ENCODE assay signal across 1 cellular context in the genomic region with DNA sequence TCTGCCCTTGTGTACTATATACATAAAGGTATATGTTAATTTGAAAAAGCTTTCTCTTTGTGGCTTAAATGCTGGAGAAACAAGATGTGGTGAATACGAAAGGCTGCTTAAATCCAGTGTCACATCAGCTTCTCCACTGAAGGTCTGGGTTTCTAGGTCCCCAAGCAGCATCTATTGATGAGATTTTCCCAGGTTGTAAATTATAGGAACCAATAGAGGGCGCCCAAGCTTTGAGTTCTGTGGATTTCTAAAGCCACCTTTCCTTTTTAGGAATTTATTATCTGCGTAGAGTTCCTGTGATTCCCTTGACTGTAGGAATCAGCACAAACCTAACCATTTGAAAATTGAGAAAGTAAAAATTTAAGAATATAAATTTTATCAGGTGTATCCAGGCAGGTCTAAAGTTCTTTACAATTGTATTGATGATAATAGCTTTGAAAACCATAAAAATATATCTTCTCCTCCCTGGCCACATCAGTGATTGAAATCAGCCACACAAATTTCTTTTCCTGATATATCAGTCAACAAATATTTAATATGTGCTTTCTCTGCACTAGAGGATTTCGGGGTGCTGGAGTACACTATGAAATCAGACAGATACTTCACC.
TF ChIP-seq lines count a peak whose summit lies in the region.

No MANE protein-coding gene starts in this region.

TF ChIP-seq in liver, 16 proteins besides CTCF, POLR2A, EP300 and RAD21 (continued from another document):
- TF ChIP-seq, protein P1, sequence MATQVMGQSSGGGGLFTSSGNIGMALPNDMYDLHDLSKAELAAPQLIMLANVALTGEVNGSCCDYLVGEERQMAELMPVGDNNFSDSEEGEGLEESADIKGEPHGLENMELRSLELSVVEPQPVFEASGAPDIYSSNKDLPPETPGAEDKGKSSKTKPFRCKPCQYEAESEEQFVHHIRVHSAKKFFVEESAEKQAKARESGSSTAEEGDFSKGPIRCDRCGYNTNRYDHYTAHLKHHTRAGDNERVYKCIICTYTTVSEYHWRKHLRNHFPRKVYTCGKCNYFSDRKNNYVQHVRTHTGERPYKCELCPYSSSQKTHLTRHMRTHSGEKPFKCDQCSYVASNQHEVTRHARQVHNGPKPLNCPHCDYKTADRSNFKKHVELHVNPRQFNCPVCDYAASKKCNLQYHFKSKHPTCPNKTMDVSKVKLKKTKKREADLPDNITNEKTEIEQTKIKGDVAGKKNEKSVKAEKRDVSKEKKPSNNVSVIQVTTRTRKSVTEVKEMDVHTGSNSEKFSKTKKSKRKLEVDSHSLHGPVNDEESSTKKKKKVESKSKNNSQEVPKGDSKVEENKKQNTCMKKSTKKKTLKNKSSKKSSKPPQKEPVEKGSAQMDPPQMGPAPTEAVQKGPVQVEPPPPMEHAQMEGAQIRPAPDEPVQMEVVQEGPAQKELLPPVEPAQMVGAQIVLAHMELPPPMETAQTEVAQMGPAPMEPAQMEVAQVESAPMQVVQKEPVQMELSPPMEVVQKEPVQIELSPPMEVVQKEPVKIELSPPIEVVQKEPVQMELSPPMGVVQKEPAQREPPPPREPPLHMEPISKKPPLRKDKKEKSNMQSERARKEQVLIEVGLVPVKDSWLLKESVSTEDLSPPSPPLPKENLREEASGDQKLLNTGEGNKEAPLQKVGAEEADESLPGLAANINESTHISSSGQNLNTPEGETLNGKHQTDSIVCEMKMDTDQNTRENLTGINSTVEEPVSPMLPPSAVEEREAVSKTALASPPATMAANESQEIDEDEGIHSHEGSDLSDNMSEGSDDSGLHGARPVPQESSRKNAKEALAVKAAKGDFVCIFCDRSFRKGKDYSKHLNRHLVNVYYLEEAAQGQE (IDR thresholded peaks at IDR 0.05): no peak
- no peak for TF ChIP-seq EGR1 (IDR thresholded peaks at IDR 0.05; ENCODE audit: low read depth in 2 of 2)
- TF ChIP-seq RXRA (IDR thresholded peaks at IDR 0.05): no peak
- no peak for TF ChIP-seq FOXA2 (IDR thresholded peaks at IDR 0.05)
- TF ChIP-seq, protein P2, sequence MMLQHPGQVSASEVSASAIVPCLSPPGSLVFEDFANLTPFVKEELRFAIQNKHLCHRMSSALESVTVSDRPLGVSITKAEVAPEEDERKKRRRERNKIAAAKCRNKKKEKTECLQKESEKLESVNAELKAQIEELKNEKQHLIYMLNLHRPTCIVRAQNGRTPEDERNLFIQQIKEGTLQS (IDR thresholded peaks at IDR 0.05): no peak
- no peak for TF ChIP-seq NR2F2 (IDR thresholded peaks at IDR 0.05)
- no peak for TF ChIP-seq GABPA (IDR thresholded peaks at IDR 0.05 in 1 of 2, conservative IDR thresholded peaks at IDR 0.05 in 1 of 2)
- TF ChIP-seq JUND (IDR thresholded peaks at IDR 0.05): no peak
- TF ChIP-seq FOXA1 (IDR thresholded peaks at IDR 0.05): no peak
- no peak for TF ChIP-seq SP1 (IDR thresholded peaks at IDR 0.05)
- TF ChIP-seq HNF4G (IDR thresholded peaks at IDR 0.05): no peak
- TF ChIP-seq MAX (IDR thresholded peaks at IDR 0.05): no peak
TF ChIP-seq in liver: peak in this region for 0.
